Comparison of ENCODE assay signal across 8 cellular contexts in genomic region chr10:58268946-58269831, GRCh38. TPM values are rescaled to one million over a fixed set of nuclear protein-coding genes. Genes with fewer than 3 reads are reported as not detected.
DNase-seq lines count a peak whose midpoint lies in the region; ATAC-seq lines count a peak whose summit lies in the region.

Gene CISD1, plus strand, starts transcription at chr10:58269162. Its CDS starts 112 bp downstream, at chr10:58269274.

- peak within 1 kb of the TSS; percentile 40 for H3K18ac ChIP-seq in mesendoderm (ENCODE audit: low read length)

- peak within 1 kb of the TSS; percentile 82 for H3K27ac ChIP-seq in mesendoderm (ENCODE audit: low read depth, low read length)

- CTCF ChIA-PET in activated CD8-positive, alpha-beta memory T cell treated with anti-CD3 and anti-CD28 coated beads, Interleukin-2, amount 10 ng/mL, durations not matched to agents 7 days and 5 days (lab: Charles Lee) = interaction anchor here (0.6 to 2.4 kb wide), 8 partner anchors 8 to 1908 kb away, joined by 3 to 12 read pairs (median 3); partner anchors contain the start of genes TFAM and ZWINT

- no peaks in the 10 kb centered on the region for H3K27me3 ChIP-seq in NT2/D1 (ENCODE audit: insufficient read depth, insufficient read length)
- no peaks in the 10 kb centered on the region for H3K27me3 ChIP-seq in endocrine pancreas (ENCODE audit: control insufficient read depth, insufficient read depth, low read length)
- H3K27me3 ChIP-seq in mesendoderm (ENCODE audit: insufficient read depth, low read length, poor library complexity) = no peaks in the 10 kb centered on the region

- no CpG with 5 or more reads among the region's 69 CpGs for WGBS in mesendoderm (ENCODE audit: extremely low coverage, insufficient coverage, low lambda C conversion rate)

- H3K56ac ChIP-seq in mesendoderm (ENCODE audit: low read length) = peak within 1 kb of the TSS; percentile 95

- peak within 1 kb of the TSS; percentile 41 for H2BK5ac ChIP-seq in mesendoderm (ENCODE audit: low read length)

- DNase-seq in COR-L47 (lab: John Stamatoyannopoulos, UW) = peak; percentile 99
- DNase-seq in HUDEP-2 (lab: John Stamatoyannopoulos, UW; ENCODE audit: unreplicated experiment in 76 of 76) = peak; percentile 5 to 96 (median 90)
- peak; percentile 97 for DNase-seq in NT2/D1 (ENCODE audit: low read depth, low spot score)
- peak; percentile 96 for DNase-seq in activated CD8-positive, alpha-beta memory T cell treated with anti-CD3 and anti-CD28 coated beads, Interleukin-2, amount 10 ng/mL, durations not matched to agents 7 days and 5 days
- DNase-seq in mesendoderm = peak; percentile 100
- peak; percentile 85 for DNase-seq in stimulated activated CD8-positive, alpha-beta memory T cell treated with anti-CD3 and anti-CD28 coated beads, Interleukin-15, amount 100 ng/mL, for 1 hour (ENCODE audit: low read depth)

- H3K36me3 Mint-ChIP-seq in activated CD8-positive, alpha-beta memory T cell treated with anti-CD3 and anti-CD28 coated beads, Interleukin-2, amount 10 ng/mL, durations not matched to agents 7 days and 5 days = peaks cover 13% of the 10 kb centered on the region

- no peak within 1 kb of the TSS for H3K23ac ChIP-seq in mesendoderm (ENCODE audit: low read length)

- no peaks in the 10 kb centered on the region; the same call in 1 of the 2 replicates for H3K9me3 ChIP-seq in NT2/D1 (ENCODE audit: insufficient read depth, low read length)
- no peaks in the 10 kb centered on the region for H3K9me3 ChIP-seq in endocrine pancreas (ENCODE audit: control insufficient read depth, low read length)

- H3K9me3 Mint-ChIP-seq in activated CD8-positive, alpha-beta memory T cell treated with anti-CD3 and anti-CD28 coated beads, Interleukin-2, amount 10 ng/mL, durations not matched to agents 7 days and 5 days (ENCODE audit: low read depth) = no peaks in the 10 kb centered on the region

- H3K4me3 ChIP-seq in NT2/D1 (ENCODE audit: insufficient read length, low read depth) (peak within 1 kb of the TSS; percentile 63), endocrine pancreas (ENCODE audit: control insufficient read depth, insufficient read depth, low read length) (peak within 1 kb of the TSS; percentile 97), mesendoderm (ENCODE audit: low read length) (peak within 1 kb of the TSS; percentile 71)

- no peak within 1 kb of the TSS for H2AK5ac ChIP-seq in mesendoderm (ENCODE audit: low read length)

- no peak within 1 kb of the TSS for H2BK15ac ChIP-seq in mesendoderm (replicated peaks; ENCODE audit: low read depth)

- peak within 1 kb of the TSS; percentile 86 for H3K4me2 ChIP-seq in mesendoderm (ENCODE audit: low read length)

- H3K27ac Mint-ChIP-seq in activated CD8-positive, alpha-beta memory T cell treated with anti-CD3 and anti-CD28 coated beads, Interleukin-2, amount 10 ng/mL, durations not matched to agents 7 days and 5 days = peak within 1 kb of the TSS; percentile 92

- no peaks in the 10 kb centered on the region for H3K27me3 Mint-ChIP-seq in activated CD8-positive, alpha-beta memory T cell treated with anti-CD3 and anti-CD28 coated beads, Interleukin-2, amount 10 ng/mL, durations not matched to agents 7 days and 5 days

- no peak within 1 kb of the TSS for H2BK120ac ChIP-seq in mesendoderm (ENCODE audit: low read depth, low read length)

- H3K4me1 ChIP-seq in NT2/D1 (ENCODE audit: insufficient read depth, insufficient read length) (no peaks in the 10 kb centered on the region), endocrine pancreas (ENCODE audit: control insufficient read depth, insufficient read depth, low read length) (peaks cover 15% of the 10 kb centered on the region), mesendoderm (ENCODE audit: control insufficient read depth, low read depth, low read length) (no peaks in the 10 kb centered on the region)

- H4K5ac ChIP-seq in mesendoderm (ENCODE audit: low read length) = no peak within 1 kb of the TSS

- ATAC-seq in GM21381 (IDR thresholded peaks at IDR 0.05; ENCODE audit: unreplicated experiment) = peak; percentile 58
- peak; percentile 79 for ATAC-seq in activated CD8-positive, alpha-beta memory T cell treated with anti-CD3 and anti-CD28 coated beads, Interleukin-2, amount 10 ng/mL, durations not matched to agents 7 days and 5 days

- peak within 1 kb of the TSS; percentile 91 for H3K4me3 Mint-ChIP-seq in activated CD8-positive, alpha-beta memory T cell treated with anti-CD3 and anti-CD28 coated beads, Interleukin-2, amount 10 ng/mL, durations not matched to agents 7 days and 5 days

- peaks cover 28% of the 10 kb centered on the region for H3K4me1 Mint-ChIP-seq in activated CD8-positive, alpha-beta memory T cell treated with anti-CD3 and anti-CD28 coated beads, Interleukin-2, amount 10 ng/mL, durations not matched to agents 7 days and 5 days

- H3K79me1 ChIP-seq in mesendoderm (ENCODE audit: low read length) = no peaks in the 10 kb centered on the region

- no peak within 1 kb of the TSS for H4K8ac ChIP-seq in mesendoderm (ENCODE audit: low read depth, low read length)

- H3K36me3 ChIP-seq in NT2/D1 (ENCODE audit: insufficient read depth, insufficient read length, low read length) (no peaks in the 10 kb centered on the region), endocrine pancreas (ENCODE audit: control insufficient read depth, insufficient read depth, low read length) (no peaks in the 10 kb centered on the region), mesendoderm (ENCODE audit: control insufficient read depth, insufficient read depth, low read length) (no peaks in the 10 kb centered on the region)

- H3K79me2 ChIP-seq in mesendoderm (ENCODE audit: control insufficient read depth, insufficient read depth, low read length) = peaks cover 10% of the 10 kb centered on the region

- H3K4ac ChIP-seq in mesendoderm (ENCODE audit: low read depth, low read length) = peak within 1 kb of the TSS; percentile 48

- H3K9ac ChIP-seq in NT2/D1 (ENCODE audit: insufficient read length, low read depth) (peak within 1 kb of the TSS; percentile 85), endocrine pancreas (ENCODE audit: control insufficient read depth, insufficient read depth, low read length) (peak within 1 kb of the TSS; percentile 86), mesendoderm (ENCODE audit: low read length) (peak within 1 kb of the TSS; percentile 82)

RNA-seq across cellular contexts. Expression of gene CISD1, which starts in this region (rescaled TPM):
- 10 to 100 TPM; 32.2 to 39.4 TPM for total RNA-seq in activated CD8-positive, alpha-beta memory T cell treated with anti-CD3 and anti-CD28 coated beads, Interleukin-2, amount 10 ng/mL, durations not matched to agents 7 days and 5 days
- 88.3 TPM for polyA plus RNA-seq in mesendoderm (2013, experiment 1 of 2)
- 85.8 TPM for polyA plus RNA-seq in mesendoderm (2013, experiment 2 of 2)

Comparison
In these comparisons a context has a peak if more than half of its experiments do, and no peak if none do; other contexts are left out.
1. Peak in every context shown above with its lines: DNase-seq, ATAC-seq, H3K4me3 ChIP-seq and H3K27ac ChIP-seq.